Comparison of ENCODE assay signal across 8 cellular contexts in the genomic region with DNA sequence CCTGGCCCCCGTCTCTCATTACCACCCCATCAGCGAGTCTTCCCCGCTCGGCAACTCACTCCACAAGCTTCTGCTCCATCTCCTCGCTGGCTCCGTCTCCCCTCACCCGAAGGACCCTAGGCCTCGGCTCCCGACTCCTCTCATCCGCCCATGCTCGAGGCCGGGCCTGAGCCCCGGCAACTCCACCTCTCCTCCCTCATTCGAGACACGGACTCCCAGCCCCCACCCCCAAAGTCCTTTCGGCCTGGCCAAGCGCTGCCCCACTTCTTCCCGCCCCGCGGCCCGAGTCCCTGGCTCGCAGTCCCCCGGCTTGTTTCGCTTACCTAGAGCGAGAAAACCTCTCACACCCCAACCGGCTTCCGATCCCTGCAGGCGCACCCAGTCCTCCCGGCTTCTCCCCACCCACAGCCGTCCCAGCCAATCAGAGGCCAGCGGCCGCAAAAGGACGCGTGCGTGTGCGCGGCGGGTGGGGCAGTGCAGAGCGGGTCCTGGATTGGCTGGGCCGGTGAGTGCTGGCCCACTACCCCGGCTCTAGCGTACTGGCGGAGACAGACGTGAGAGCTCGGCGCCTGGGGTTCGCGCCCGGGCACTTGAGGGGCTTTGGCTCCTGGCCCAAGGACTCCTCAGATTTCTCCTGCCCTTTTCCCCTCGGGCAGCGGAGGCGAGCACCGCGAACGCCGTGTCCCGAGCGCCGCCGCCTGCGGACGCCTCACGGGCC. TPM values are rescaled to one million over a fixed set of nuclear protein-coding genes. Genes with fewer than 3 reads are reported as not detected.
DNase-seq lines count a peak whose midpoint lies in the region; ATAC-seq lines count a peak whose summit lies in the region.

TSS of gene HIGD1A (minus strand) at position 378 of the 718 bp plus-strand sequence. CDS start 10,237 bp downstream, outside the sequence.

- H3K4me1 Mint-ChIP-seq in activated CD8-positive, alpha-beta memory T cell treated with anti-CD3 and anti-CD28 coated beads, Interleukin-2, amount 10 ng/mL, durations not matched to agents 7 days and 5 days: peaks cover 38% of the 10 kb centered on the region

- H2AK5ac ChIP-seq in mesendoderm (ENCODE audit: low read length): peak within 1 kb of the TSS; percentile 59

- H3K4me1 ChIP-seq in NT2/D1 (ENCODE audit: insufficient read depth, insufficient read length): no peaks in the 10 kb centered on the region
- H3K4me1 ChIP-seq in endocrine pancreas (ENCODE audit: control insufficient read depth, insufficient read depth, low read length): peaks cover 15% of the 10 kb centered on the region
- H3K4me1 ChIP-seq in mesendoderm (ENCODE audit: control insufficient read depth, low read depth, low read length): peaks cover 4% of the 10 kb centered on the region

- H3K4me2 ChIP-seq in mesendoderm (ENCODE audit: low read length): peak within 1 kb of the TSS; percentile 88

- H3K36me3 Mint-ChIP-seq in activated CD8-positive, alpha-beta memory T cell treated with anti-CD3 and anti-CD28 coated beads, Interleukin-2, amount 10 ng/mL, durations not matched to agents 7 days and 5 days: peaks cover 17% of the 10 kb centered on the region

- H3K4ac ChIP-seq in mesendoderm (ENCODE audit: low read depth, low read length): peak within 1 kb of the TSS; percentile 64

- H3K9me3 ChIP-seq in NT2/D1 (ENCODE audit: insufficient read depth, low read length) (0 out of 2 replicates have a peak, but pooled peaks cover 8% of the 10 kb centered on the region), endocrine pancreas (ENCODE audit: control insufficient read depth, low read length) (no peaks in the 10 kb centered on the region)

- CTCF ChIA-PET in activated CD8-positive, alpha-beta memory T cell treated with anti-CD3 and anti-CD28 coated beads, Interleukin-2, amount 10 ng/mL, durations not matched to agents 7 days and 5 days (lab: Charles Lee): interaction anchor here (1.2 to 2.6 kb wide), 6 partner anchors 9 to 303 kb away, joined by 3 to 14 read pairs (median 4); no protein-coding TSS in a partner anchor

- no CpG with 5 or more reads among the region's 63 CpGs for WGBS in mesendoderm (ENCODE audit: extremely low coverage, insufficient coverage, low lambda C conversion rate)

- ATAC-seq in GM21381 (IDR thresholded peaks at IDR 0.05; ENCODE audit: unreplicated experiment): peak; percentile 98
- peak; percentile 99 for ATAC-seq in activated CD8-positive, alpha-beta memory T cell treated with anti-CD3 and anti-CD28 coated beads, Interleukin-2, amount 10 ng/mL, durations not matched to agents 7 days and 5 days

- H4K5ac ChIP-seq in mesendoderm (ENCODE audit: low read length): no peak within 1 kb of the TSS

- peak within 1 kb of the TSS; percentile 93 for H3K18ac ChIP-seq in mesendoderm (ENCODE audit: low read length)

- H3K27me3 ChIP-seq in NT2/D1 (ENCODE audit: insufficient read depth, insufficient read length): peaks cover 16% of the 10 kb centered on the region
- no peaks in the 10 kb centered on the region for H3K27me3 ChIP-seq in endocrine pancreas (ENCODE audit: control insufficient read depth, insufficient read depth, low read length)
- no peaks in the 10 kb centered on the region for H3K27me3 ChIP-seq in mesendoderm (ENCODE audit: insufficient read depth, low read length, poor library complexity)

- H3K4me3 Mint-ChIP-seq in activated CD8-positive, alpha-beta memory T cell treated with anti-CD3 and anti-CD28 coated beads, Interleukin-2, amount 10 ng/mL, durations not matched to agents 7 days and 5 days: peak within 1 kb of the TSS; percentile 100

- H3K27me3 Mint-ChIP-seq in activated CD8-positive, alpha-beta memory T cell treated with anti-CD3 and anti-CD28 coated beads, Interleukin-2, amount 10 ng/mL, durations not matched to agents 7 days and 5 days: peaks cover 31% of the 10 kb centered on the region

- DNase-seq in COR-L47 (lab: John Stamatoyannopoulos, UW) (peak; percentile 75), HUDEP-2 (lab: John Stamatoyannopoulos, UW; ENCODE audit: unreplicated experiment in 76 of 76) (peak in 75 of 76 experiments; percentile 25 to 94 (median 89)), NT2/D1 (ENCODE audit: low read depth, low spot score) (peak; percentile 95), mesendoderm (peak; percentile 98)
- peak; percentile 96 for DNase-seq in activated CD8-positive, alpha-beta memory T cell treated with anti-CD3 and anti-CD28 coated beads, Interleukin-2, amount 10 ng/mL, durations not matched to agents 7 days and 5 days
- DNase-seq in stimulated activated CD8-positive, alpha-beta memory T cell treated with anti-CD3 and anti-CD28 coated beads, Interleukin-15, amount 100 ng/mL, for 1 hour (ENCODE audit: low read depth): peak; percentile 82

- peaks cover 12% of the 10 kb centered on the region for H3K79me1 ChIP-seq in mesendoderm (ENCODE audit: low read length)

- H3K56ac ChIP-seq in mesendoderm (ENCODE audit: low read length): peak within 1 kb of the TSS; percentile 98

- no peak within 1 kb of the TSS for H4K8ac ChIP-seq in mesendoderm (ENCODE audit: low read depth, low read length)

- H3K4me3 ChIP-seq in NT2/D1 (ENCODE audit: insufficient read length, low read depth): peak within 1 kb of the TSS; percentile 79
- H3K4me3 ChIP-seq in endocrine pancreas (ENCODE audit: control insufficient read depth, insufficient read depth, low read length): peak within 1 kb of the TSS; percentile 92
- H3K4me3 ChIP-seq in mesendoderm (ENCODE audit: low read length): peak within 1 kb of the TSS; percentile 76

- peak within 1 kb of the TSS; percentile 84 for H3K27ac ChIP-seq in mesendoderm (ENCODE audit: low read depth, low read length)

- no peaks in the 10 kb centered on the region for H3K9me3 Mint-ChIP-seq in activated CD8-positive, alpha-beta memory T cell treated with anti-CD3 and anti-CD28 coated beads, Interleukin-2, amount 10 ng/mL, durations not matched to agents 7 days and 5 days (ENCODE audit: low read depth)

- peak within 1 kb of the TSS; percentile 90 for H3K23ac ChIP-seq in mesendoderm (ENCODE audit: low read length)

- no peak within 1 kb of the TSS for H2BK15ac ChIP-seq in mesendoderm (replicated peaks; ENCODE audit: low read depth)

- H3K9ac ChIP-seq in NT2/D1 (ENCODE audit: insufficient read length, low read depth) (peak within 1 kb of the TSS; percentile 94), endocrine pancreas (ENCODE audit: control insufficient read depth, insufficient read depth, low read length) (peak within 1 kb of the TSS; percentile 88), mesendoderm (ENCODE audit: low read length) (peak within 1 kb of the TSS; percentile 99)

- peak within 1 kb of the TSS; percentile 83 for H2BK5ac ChIP-seq in mesendoderm (ENCODE audit: low read length)

- H3K79me2 ChIP-seq in mesendoderm (ENCODE audit: control insufficient read depth, insufficient read depth, low read length): peaks cover 36% of the 10 kb centered on the region

- H2BK120ac ChIP-seq in mesendoderm (ENCODE audit: low read depth, low read length): no peak within 1 kb of the TSS

- peak within 1 kb of the TSS; percentile 95 for H3K27ac Mint-ChIP-seq in activated CD8-positive, alpha-beta memory T cell treated with anti-CD3 and anti-CD28 coated beads, Interleukin-2, amount 10 ng/mL, durations not matched to agents 7 days and 5 days

- H3K36me3 ChIP-seq in NT2/D1 (ENCODE audit: insufficient read depth, insufficient read length, low read length): peaks cover 28% of the 10 kb centered on the region
- H3K36me3 ChIP-seq in endocrine pancreas (ENCODE audit: control insufficient read depth, insufficient read depth, low read length): no peaks in the 10 kb centered on the region
- H3K36me3 ChIP-seq in mesendoderm (ENCODE audit: control insufficient read depth, insufficient read depth, low read length): no peaks in the 10 kb centered on the region

RNA-seq across cellular contexts. Expression of gene HIGD1A, which starts in this region (rescaled TPM):
- total RNA-seq in activated CD8-positive, alpha-beta memory T cell treated with anti-CD3 and anti-CD28 coated beads, Interleukin-2, amount 10 ng/mL, durations not matched to agents 7 days and 5 days: 10 to 100 TPM; 53.6 to 71.1 TPM
- 244 TPM for polyA plus RNA-seq in mesendoderm (2013, experiment 1 of 2)
- 237 TPM for polyA plus RNA-seq in mesendoderm (2013, experiment 2 of 2)

Comparison
In these comparisons a context has a peak if more than half of its experiments do, and no peak if none do; other contexts are left out.
1. Peak in every context shown above with its lines: DNase-seq, ATAC-seq, H3K4me3 ChIP-seq and H3K27ac ChIP-seq.